29 cellular contexts compared by ENCODE assay signal in genomic region chr3:176755552-176755951, GRCh38.
A peak's percentile ranks its signal among the peaks of the same experiment; 100 is the strongest.
DNase-seq lines count a peak whose midpoint lies in the region; ATAC-seq and TF ChIP-seq lines count a peak whose summit lies in the region.
"Had no signal": no experiment of that assay in that cellular context is flagged by ENCODE, and none has a peak within 500 bp of the region (broad histone marks: within the 10 kb centered on the region; RNA-seq: fewer than 3 reads in every experiment).

No MANE protein-coding gene starts in this region.

- H2AFZ ChIP-seq in osteoblast (ENCODE audit: low read length) = no peak overlapping the region
- H2AFZ ChIP-seq: PC-9 had no signal

- H3K4me3 ChIP-seq in osteoblast (ENCODE audit: insufficient read depth, low read length) = no peak overlapping the region
- H3K4me3 ChIP-seq: PC-9 had no signal

- peak in 2 of 3 experiments; percentile 30 to 63 for DNase-seq in NCI-H1417 (lab: John Stamatoyannopoulos, UW)
- no peak for DNase-seq in NCI-H1417 treated with DMSO at 0.1 percent for 48 hours (lab: John Stamatoyannopoulos, UW)
- no peak for DNase-seq in osteoblast (ENCODE audit: insufficient read length, low spot score, missing footprints)
- no peak for DNase-seq in SIG-M5 treated with dmso at 0.1 percent for 504 hours (lab: John Stamatoyannopoulos, UW; ENCODE audit: unreplicated experiment)
- DNase-seq in cerebellum (ENCODE audit: low spot score) = no peak
- DNase-seq: activated CD4-positive, alpha-beta T cell treated with anti-CD3 and anti-CD28 coated beads, Interleukin-2, amount 50 U/mL, for 48 hours; activated naive CD4-positive, alpha-beta T cell treated with Interleukin-2 at 50 U/mL for 16 hours; C1 segment of cervical spinal cord; caudate nucleus; cortex of kidney; erythroblast; H9; Kasumi-1; mesenchymal stem cell; NCI-H1694; NCI-H2227 treated with DMSO at 0.1 percent for 48 hours; NCI-H526; nephron progenitor cell; PC-9; stimulated activated CD4-positive, alpha-beta T cell treated with anti-CD3 and anti-CD28 coated beads, Interleukin-4, amount 100 ng/mL, for 4 hours; substantia nigra; T-helper 17 cell; trophoblast cell had no signal

- H3K79me2 ChIP-seq in osteoblast (ENCODE audit: insufficient read depth, low read length) = no peaks in the 10 kb centered on the region

- H3K9me3 ChIP-seq in osteoblast (ENCODE audit: low read depth, low read length) = no peaks in the 10 kb centered on the region

- no peaks in the 10 kb centered on the region for H3K27me3 ChIP-seq in osteoblast (ENCODE audit: insufficient read depth, low read length)

- no peak overlapping the region for H3K4me2 ChIP-seq in osteoblast (ENCODE audit: insufficient read depth, low read length)
- H3K4me2 ChIP-seq: PC-9 had no signal

- no peak overlapping the region for H3K27ac ChIP-seq in osteoblast (ENCODE audit: low read depth, low read length)
- H3K27ac ChIP-seq: 22Rv1, PC-9 had no signal

- no peak for TF ChIP-seq CTCF in osteoblast (IDR thresholded peaks at IDR 0.05; ENCODE audit: extremely low read depth, low read depth, low read length)

- ATAC-seq in HG02840 (IDR thresholded peaks at IDR 0.05; ENCODE audit: low FRiP score, unreplicated experiment) = peak; percentile 53
- peak; percentile 30 for ATAC-seq in HG03457 (IDR thresholded peaks at IDR 0.05; ENCODE audit: unreplicated experiment)
- ATAC-seq in GM21825 (IDR thresholded peaks at IDR 0.05; ENCODE audit: unreplicated experiment) = no peak
- ATAC-seq: left lobe of liver, SK-N-SH treated with all-trans-retinoic acid at 6 μM for 48 hours, T-helper 17 cell had no signal

- no peaks in the 10 kb centered on the region for H3K36me3 ChIP-seq in osteoblast (ENCODE audit: insufficient read depth, low read length)

- no peaks in the 10 kb centered on the region for H4K20me1 ChIP-seq in osteoblast (ENCODE audit: insufficient read depth, low read length)

- no peaks in the 10 kb centered on the region for H3K4me1 ChIP-seq in osteoblast (ENCODE audit: insufficient read depth, low read length)

Comparison
In these comparisons a context has a peak if more than half of its experiments do, and no peak if none do; other contexts are left out.
1. DNase-seq: peak in NCI-H1417 (2 of 3); none in NCI-H1417 treated with DMSO at 0.1 percent for 48 hours (single experiment), osteoblast (single experiment), SIG-M5 treated with dmso at 0.1 percent for 504 hours (single experiment) and cerebellum (single experiment).